8 cellular contexts compared by ENCODE assay signal in the genomic region with DNA sequence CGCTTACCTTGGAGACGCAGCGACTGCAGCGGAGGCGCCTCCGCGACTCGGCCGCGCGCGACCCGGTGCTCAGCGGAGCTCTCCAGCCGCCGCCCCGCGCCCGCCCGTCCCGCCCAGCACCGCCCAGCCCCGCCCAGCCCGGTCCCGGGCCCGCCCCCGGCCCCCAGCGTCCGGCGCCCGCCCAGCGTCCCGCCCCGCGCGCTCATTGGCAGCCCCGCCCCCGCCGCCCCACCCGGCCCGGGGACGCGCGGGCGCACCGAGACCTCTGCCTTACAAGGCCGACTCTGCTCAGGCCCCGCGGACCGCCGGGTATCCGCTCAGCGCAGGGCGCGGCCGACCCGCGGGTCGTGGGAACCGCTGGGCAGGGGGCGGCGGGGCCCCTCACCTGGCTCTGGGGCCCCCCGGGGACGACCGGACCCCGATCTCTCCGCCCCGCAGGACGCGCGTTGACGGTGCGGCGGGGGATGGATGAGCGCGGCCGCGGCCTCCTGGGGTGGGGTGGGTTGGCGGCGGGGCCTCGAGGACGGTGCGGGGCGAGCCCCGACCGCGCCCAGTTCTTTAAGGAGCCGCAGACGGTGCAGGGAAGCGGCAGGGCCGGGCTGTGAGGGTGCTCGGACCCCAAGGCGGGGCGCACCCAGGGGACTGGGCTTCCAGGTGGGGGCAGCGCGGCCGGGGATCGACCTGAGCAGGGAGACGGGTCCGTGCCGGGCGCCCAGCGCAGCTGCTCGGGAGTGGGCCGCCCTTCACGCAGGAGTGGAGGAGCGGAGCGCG. TPM values are rescaled to one million over a fixed set of nuclear protein-coding genes. Genes with fewer than 3 reads are reported as not detected.
DNase-seq lines count a peak whose midpoint lies in the region; ATAC-seq and TF ChIP-seq lines count a peak whose summit lies in the region.
"Not testable (repeated sequence)": the region's sequence is repeated elsewhere in the genome, so short reads cannot be mapped to it uniquely, and the experiment has no call there.

TPPP (minus strand) TSS at position 82 of the 771 bp plus-strand sequence. CDS start 15,292 bp downstream, outside the sequence.

- H3K4me3 Mint-ChIP-seq in effector memory CD8-positive, alpha-beta T cell: peak within 1 kb of the TSS; percentile 71 to 74

- H3K36me3 Mint-ChIP-seq in effector memory CD8-positive, alpha-beta T cell (ENCODE audit: insufficient read depth): not testable (repeated sequence)

- peak within 1 kb of the TSS in 1 of 2 donors; percentile 74 for H3K27ac Mint-ChIP-seq in effector memory CD8-positive, alpha-beta T cell

- TF ChIP-seq CTCF in BE2C (IDR thresholded peaks at IDR 0.05; ENCODE audit: low read depth, low read length); lung (IDR thresholded peaks at IDR 0.05; ENCODE audit: control extremely low read depth, extremely low read depth): not testable (repeated sequence)

- H3K9me3 Mint-ChIP-seq in effector memory CD8-positive, alpha-beta T cell: not testable (repeated sequence)

- DNase-seq in BE2C: peak; percentile 93
- peak; percentile 60 for DNase-seq in NOMO-1 treated with dmso at 0.1 percent for 144 hours (lab: John Stamatoyannopoulos, UW; ENCODE audit: unreplicated experiment)
- peak; percentile 91 for DNase-seq in activated CD8-positive, alpha-beta memory T cell treated with anti-CD3 and anti-CD28 coated beads, Interleukin-2, amount 50 U/mL, for 48 hours
- peak; percentile 71 to 82 (median 78) for DNase-seq in effector memory CD8-positive, alpha-beta T cell
- DNase-seq in lung (ENCODE audit: low spot score): peak; percentile 92
- DNase-seq in stimulated activated CD4-positive, alpha-beta T cell treated with anti-CD3 and anti-CD28 coated beads, Interleukin-2, amount 100 ng/mL, for 4 hours (ENCODE audit: low read depth): peak; percentile 63

- H3K27me3 Mint-ChIP-seq in effector memory CD8-positive, alpha-beta T cell: not testable (repeated sequence)

- peak; percentile 76 for ATAC-seq in GM19438 (IDR thresholded peaks at IDR 0.05; ENCODE audit: low read depth, unreplicated experiment)
- ATAC-seq in HG03521 (IDR thresholded peaks at IDR 0.05; ENCODE audit: unreplicated experiment): peak; percentile 69
- ATAC-seq in effector memory CD8-positive, alpha-beta T cell (replicated peaks): peak; percentile 84
- ATAC-seq in lung (ENCODE audit: insufficient read depth, low FRiP score): peak; percentile 96

- not testable (repeated sequence) for H3K9me3 ChIP-seq in BE2C; lung (ENCODE audit: control insufficient read depth in 2 of 2, insufficient read depth in 1 of 2, low read length in 1 of 2)

- H3K27me3 ChIP-seq in BE2C; lung (ENCODE audit: control insufficient read depth, insufficient read depth): not testable (repeated sequence)

- WGBS in lung, 2 donors: 1 to 2% methylated on average over 57 to 100 of the region's 109 CpGs

- peak within 1 kb of the TSS; percentile 51 for H3K4me3 ChIP-seq in BE2C (ENCODE audit: low read depth, low read length)
- peak within 1 kb of the TSS; percentile 35 for H3K4me3 ChIP-seq in lung

- not testable (repeated sequence) for H3K4me1 ChIP-seq in BE2C; lung (ENCODE audit: control insufficient read depth in 2 of 2, insufficient read depth in 2 of 2, low read length in 2 of 2)

- H3K27ac ChIP-seq in lung (ENCODE audit: low read depth in 1 of 2, low read length in 1 of 2): peak within 1 kb of the TSS in 1 of 2 donors; percentile 97

- H3K36me3 ChIP-seq in BE2C; lung (ENCODE audit: control insufficient read depth in 2 of 2, insufficient read depth in 2 of 2, low read length in 2 of 2): not testable (repeated sequence)

- not testable (repeated sequence) for H3K4me1 Mint-ChIP-seq in effector memory CD8-positive, alpha-beta T cell (ENCODE audit: low read depth in 2 of 2)

RNA-seq across cellular contexts. Expression of gene TPPP, which starts in this region (rescaled TPM):
- 7.5 TPM for polyA plus RNA-seq in BE2C (2012; ENCODE audit: insufficient read depth, insufficient read length, low read depth)
- total RNA-seq in lung: 10 to 100 TPM in 1 of 2 donors, 1 to 10 TPM in 1; 6.4 to 24.1 TPM
- 1 to 10 TPM; 3.7 to 5.2 TPM for polyA plus RNA-seq in lung
